In genomic region chr10:13890617-13891541, GRCh38 we compare ENCODE assay signal across 8 cellular contexts.
A peak's percentile ranks its signal among the peaks of the same experiment; 100 is the strongest.
DNase-seq lines count a peak whose midpoint lies in the region; ATAC-seq and TF ChIP-seq lines count a peak whose summit lies in the region.

No MANE protein-coding gene starts in this region.

- peak overlapping the region in 3 of 4 donors; percentile 2 to 59 (median 29) for H3K27ac ChIP-seq in Peyer's patch
- H3K27ac ChIP-seq in esophagus squamous epithelium = peak overlapping the region; percentile 30 to 87 (median 64)
- no peak overlapping the region for H3K27ac ChIP-seq in OCI-LY7 (ENCODE audit: low read depth, low read length, poor library complexity, severe bottlenecking)

- no peaks in the 10 kb centered on the region for H3K27me3 ChIP-seq in Peyer's patch
- H3K27me3 ChIP-seq in esophagus squamous epithelium = peaks cover 0 to 50% (median 1%) of the 10 kb centered on the region in 4 donors

- H3K27me3 Mint-ChIP-seq in naive B cell = peaks cover 85 to 91% (median 87%) of the 10 kb centered on the region in 3 donors

- no TSS peak for BruUV-seq in OCI-LY7 (replicated peaks; lab: Mats Ljungman, UMichigan)

- peak; percentile 10 to 38 for ATAC-seq in naive B cell (ENCODE audit: low read depth in 2 of 2)
- no peak for ATAC-seq in GM18909 (IDR thresholded peaks at IDR 0.05; ENCODE audit: poor library complexity, unreplicated experiment)

- peaks cover 6 to 20% (median 13%) of the 10 kb centered on the region in 3 donors for H3K4me1 Mint-ChIP-seq in naive B cell

- peak overlapping the region; percentile 33 to 89 (median 81) for H3K4me3 Mint-ChIP-seq in naive B cell

- intact Hi-C loops in esophagus squamous epithelium (cut with DNase I) (no loop called here), posterior vena cava (cut with DNase I) (loop anchor here in 1 of 2 donors (5.0 kb wide), 1 partner anchor 104 kb away; no protein-coding TSS in a partner anchor), OCI-LY7 (cut with micrococcal nuclease; ENCODE audit: unreplicated experiment) (no loop called here)

- H3K79me2 ChIP-seq in OCI-LY7 (ENCODE audit: insufficient read depth, low read depth, low read length) = no peaks in the 10 kb centered on the region

- CTCF ChIA-PET in OCI-LY7 (lab: Charles Lee; ENCODE audit: unreplicated experiment) = no interaction called here

- 12 to 20% methylated on average over 21 to 28 of the region's 41 CpGs for WGBS in esophagus squamous epithelium, 2 donors

- no peak overlapping the region for H3K4me2 ChIP-seq in OCI-LY7 (ENCODE audit: low read length)

- peak overlapping the region in 1 of 6 donors; percentile 87 for H3K27ac Mint-ChIP-seq in naive B cell

- H3K9me2 ChIP-seq in OCI-LY7 (ENCODE audit: insufficient read depth, low read length) = no peaks in the 10 kb centered on the region

- H3K9me3 ChIP-seq in Peyer's patch (no peaks in the 10 kb centered on the region), esophagus squamous epithelium (no peaks in the 10 kb centered on the region), OCI-LY7 (ENCODE audit: low read length) (no peaks in the 10 kb centered on the region)

- H3K4me3 ChIP-seq in GM08714 (ENCODE audit: low read length) = peak overlapping the region; percentile 19; the same call in 1 of the 2 replicates
- peak overlapping the region; percentile 24 to 59 (median 44) for H3K4me3 ChIP-seq in Peyer's patch
- peak overlapping the region; percentile 26 to 74 (median 49) for H3K4me3 ChIP-seq in esophagus squamous epithelium
- H3K4me3 ChIP-seq in OCI-LY7 (ENCODE audit: low read depth, low read length, poor library complexity, severe bottlenecking) = no peak overlapping the region

- no peak for TF ChIP-seq POLR2A in Peyer's patch (IDR thresholded peaks at IDR 0.05)
- no peak for TF ChIP-seq POLR2A in esophagus squamous epithelium (IDR thresholded peaks at IDR 0.05)

- TF ChIP-seq CTCF in Peyer's patch (IDR thresholded peaks at IDR 0.05) (no peak), esophagus squamous epithelium (IDR thresholded peaks at IDR 0.05) (no peak), OCI-LY7 (conservative IDR thresholded peaks at IDR 0.05; ENCODE audit: low read length) (no peak)

- H2AFZ ChIP-seq in OCI-LY7 (ENCODE audit: low read length) = no peak overlapping the region

- POLR2A ChIA-PET in OCI-LY7 (lab: Charles Lee) = no interaction called here

- peaks cover 0 to 3% (median 0%) of the 10 kb centered on the region in 4 donors for H3K4me1 ChIP-seq in Peyer's patch
- peaks cover 5 to 28% (median 7%) of the 10 kb centered on the region in 3 donors for H3K4me1 ChIP-seq in esophagus squamous epithelium
- H3K4me1 ChIP-seq in OCI-LY7 (ENCODE audit: insufficient read depth, low read length, poor library complexity, severe bottlenecking) = no peaks in the 10 kb centered on the region

- H3K36me3 Mint-ChIP-seq in naive B cell = peaks cover 0 to 9% of the 10 kb centered on the region in 2 donors

- H3K9me3 Mint-ChIP-seq in naive B cell = peaks cover 0 to 9% (median 6%) of the 10 kb centered on the region in 7 donors

- DNase-seq in Peyer's patch = no peak
- no peak for DNase-seq in esophagus squamous epithelium (lab: John Stamatoyannopoulos, UW)
- no peak for DNase-seq in naive B cell
- DNase-seq in posterior vena cava (ENCODE audit: low spot score) = no peak
- no peak for DNase-seq in OCI-LY7 (ENCODE audit: low spot score)
- DNase-seq in activated CD8-positive, alpha-beta memory T cell treated with anti-CD3 and anti-CD28 coated beads, Interleukin-2, amount 50 U/mL, for 48 hours = no peak

- no peaks in the 10 kb centered on the region for H3K36me3 ChIP-seq in Peyer's patch
- H3K36me3 ChIP-seq in esophagus squamous epithelium = no peaks in the 10 kb centered on the region
- no peaks in the 10 kb centered on the region for H3K36me3 ChIP-seq in OCI-LY7 (ENCODE audit: insufficient read depth, low read length)

- H4K20me1 ChIP-seq in OCI-LY7 (ENCODE audit: insufficient read depth, low read length) = no peaks in the 10 kb centered on the region
